Comparison of ENCODE assay signal across 8 cellular contexts in genomic region chr1:234721476-234722266, GRCh38.
A peak's percentile ranks its signal among the peaks of the same experiment; 100 is the strongest.
DNase-seq lines count a peak whose midpoint lies in the region; ATAC-seq and TF ChIP-seq lines count a peak whose summit lies in the region.

No MANE protein-coding gene starts in this region.

- TF ChIP-seq POLR2A in prostate gland (IDR thresholded peaks at IDR 0.05) = no peak

- no peaks in the 10 kb centered on the region for H3K27me3 ChIP-seq in WERI-Rb-1 (ENCODE audit: insufficient read depth, low read depth, severe bottlenecking)
- H3K27me3 ChIP-seq in foreskin keratinocyte = no peaks in the 10 kb centered on the region
- H3K27me3 ChIP-seq in prostate gland (replicated peaks; ENCODE audit: insufficient read depth) = no peaks in the 10 kb centered on the region

- H3K4me1 ChIP-seq in foreskin keratinocyte (peaks cover 28% of the 10 kb centered on the region), prostate gland (replicated peaks) (peaks cover 42% of the 10 kb centered on the region)

- H3K36me3 ChIP-seq in WERI-Rb-1 = no peaks in the 10 kb centered on the region
- H3K36me3 ChIP-seq in prostate gland = no peaks in the 10 kb centered on the region

- no peak overlapping the region for H3K4me3 ChIP-seq in WERI-Rb-1 (ENCODE audit: low read depth, low read length)
- H3K4me3 ChIP-seq in prostate gland = no peak overlapping the region

- intact Hi-C loops in prostate gland (cut with DNase I) = loop anchor here (2.0 to 5.0 kb wide), 6 partner anchors 146 to 326 kb away; no protein-coding TSS in a partner anchor

- H3K27ac ChIP-seq in WERI-Rb-1 (peak overlapping the region; percentile 96), foreskin keratinocyte (peak overlapping the region; percentile 98), prostate gland (peak overlapping the region; percentile 95 to 97)

- 12% methylated on average over 12 of the region's 12 CpGs for WGBS in prostate gland

- DNase-seq in Daoy (ENCODE audit: low read depth) = peak; percentile 58
- no peak for DNase-seq in WERI-Rb-1
- no peak for DNase-seq in foreskin keratinocyte
- DNase-seq in prostate gland (ENCODE audit: low spot score) = peak; percentile 62
- DNase-seq in stimulated activated CD4-positive, alpha-beta T cell treated with anti-CD3 and anti-CD28 coated beads, Interleukin-1b, Interleukin-23, amount 100 ng/mL, for 48 hours = no peak
- DNase-seq in activated CD4-positive, alpha-beta T cell treated with anti-CD3 and anti-CD28 coated beads, Interleukin-2, amount 50 U/mL, for 48 hours = no peak
- DNase-seq in GM19240 (ENCODE audit: insufficient read length, low spot score) = no peak

- TF ChIP-seq CTCF in WERI-Rb-1 (IDR thresholded peaks at IDR 0.05; ENCODE audit: low read depth, low read length) (no peak), foreskin keratinocyte (conservative IDR thresholded peaks at IDR 0.05) (no peak), prostate gland (IDR thresholded peaks at IDR 0.05) (no peak)

- H3K9me3 ChIP-seq in WERI-Rb-1 (ENCODE audit: severe bottlenecking) (no peaks in the 10 kb centered on the region), prostate gland (no peaks in the 10 kb centered on the region)

- ATAC-seq in foreskin keratinocyte = no peak
- ATAC-seq in GM21447 (IDR thresholded peaks at IDR 0.05; ENCODE audit: unreplicated experiment) = no peak

Comparison
In these comparisons a context has a peak if more than half of its experiments do, and no peak if none do; other contexts are left out.
1. DNase-seq: peak in Daoy (single experiment) and prostate gland (single experiment); none in WERI-Rb-1 (single experiment), foreskin keratinocyte (0 of 2), stimulated activated CD4-positive, alpha-beta T cell treated with anti-CD3 and anti-CD28 coated beads, Interleukin-1b, Interleukin-23, amount 100 ng/mL, for 48 hours (single experiment), activated CD4-positive, alpha-beta T cell treated with anti-CD3 and anti-CD28 coated beads, Interleukin-2, amount 50 U/mL, for 48 hours (0 of 2) and GM19240 (single experiment).
2. Peak in every context shown above with its lines, with median percentiles within 50 percentile points of each other: H3K27ac ChIP-seq.